8 cellular contexts compared by ENCODE assay signal in genomic region chr6:79947191-79948173, GRCh38. TPM values are rescaled to one million over a fixed set of nuclear protein-coding genes. Genes with fewer than 3 reads are reported as not detected.
A peak's percentile ranks its signal among the peaks of the same experiment; 100 is the strongest.
DNase-seq lines count a peak whose midpoint lies in the region; ATAC-seq and TF ChIP-seq lines count a peak whose summit lies in the region.

TSS of gene ELOVL4 (minus strand) at chr6:79947553. CDS start at chr6:79947279, 274 bp downstream.

- peaks cover 28% of the 10 kb centered on the region for H3K27me3 Mint-ChIP-seq in activated naive CD8-positive, alpha-beta T cell treated with anti-CD3 and anti-CD28 coated beads, Interleukin-2, amount 10 ng/mL, durations not matched to agents 7 days and 5 days

- TF ChIP-seq POLR2A in ovary (IDR thresholded peaks at IDR 0.05), result no peak
- peak; percentile 14 for TF ChIP-seq POLR2A in transverse colon (IDR thresholded peaks at IDR 0.05)

- TF ChIP-seq CTCF in AG04450 (IDR thresholded peaks at IDR 0.05; ENCODE audit: low read depth, low read length) (no peak), ovary (IDR thresholded peaks at IDR 0.05) (no peak), transverse colon (IDR thresholded peaks at IDR 0.05) (no peak)

- ATAC-seq in GM19395 (IDR thresholded peaks at IDR 0.05; ENCODE audit: unreplicated experiment) (peak; percentile 57), Right ventricle myocardium superior (ENCODE audit: poor library complexity) (peak; percentile 93)
- ATAC-seq in activated naive CD8-positive, alpha-beta T cell treated with anti-CD3 and anti-CD28 coated beads, Interleukin-2, amount 10 ng/mL, durations not matched to agents 7 days and 5 days (ENCODE audit: low read depth), result peak; percentile 72

- no peaks in the 10 kb centered on the region for H3K9me3 Mint-ChIP-seq in activated naive CD8-positive, alpha-beta T cell treated with anti-CD3 and anti-CD28 coated beads, Interleukin-2, amount 10 ng/mL, durations not matched to agents 7 days and 5 days

- H3K4me3 ChIP-seq in AG04450 (ENCODE audit: low read depth, low read length) (peak within 1 kb of the TSS; percentile 76), SJCRH30 (peak within 1 kb of the TSS; percentile 68), ovary (peak within 1 kb of the TSS; percentile 47), transverse colon (peak within 1 kb of the TSS; percentile 52 to 77 (median 54))

- POLR2A ChIA-PET in AG04450 (lab: Yijun Ruan, JAX), result no interaction called here
- POLR2A ChIA-PET in activated naive CD8-positive, alpha-beta T cell treated with anti-CD3 and anti-CD28 coated beads, Interleukin-2, amount 10 ng/mL, durations not matched to agents 7 days and 5 days (lab: Charles Lee), result interaction anchor here (1.7 kb wide), 1 partner anchor 56 kb away, joined by 11 read pairs; the partner anchor contains the start of gene TTK

- DNase-seq in AG04450 (ENCODE audit: low read depth, low spot score), result peak; percentile 38
- DNase-seq in HuH-7 (ENCODE audit: low spot score), result peak; percentile 34
- peak; percentile 76 to 80 for DNase-seq in SJCRH30
- peak; percentile 60 for DNase-seq in activated naive CD8-positive, alpha-beta T cell treated with anti-CD3 and anti-CD28 coated beads, Interleukin-2, amount 10 ng/mL, durations not matched to agents 7 days and 5 days
- peak; percentile 81 for DNase-seq in Right ventricle myocardium superior
- DNase-seq in ovary, result peak; percentile 68 to 81 (median 80)
- DNase-seq in transverse colon, result peak; percentile 47

- no peaks in the 10 kb centered on the region for H3K36me3 Mint-ChIP-seq in activated naive CD8-positive, alpha-beta T cell treated with anti-CD3 and anti-CD28 coated beads, Interleukin-2, amount 10 ng/mL, durations not matched to agents 7 days and 5 days

- CTCF ChIA-PET in AG04450 (lab: Charles Lee), result interaction anchor here (0.7 to 2.6 kb wide), 8 partner anchors 12 to 1585 kb away, joined by 3 to 19 read pairs (median 4); no protein-coding TSS in a partner anchor

- in situ Hi-C loops in transverse colon (cut with MboI; ENCODE audit: low pct_ligation_motif_present in 1 of 4, low pct_unique_long_range_greater_than_20kb in 1 of 4, low sequenced_read_pairs in 3 of 4), result loop anchor here in 1 of 4 donors (10.0 kb wide), 1 partner anchor 147 kb away; no protein-coding TSS in a partner anchor

- no peak within 1 kb of the TSS for H3K27ac Mint-ChIP-seq in activated naive CD8-positive, alpha-beta T cell treated with anti-CD3 and anti-CD28 coated beads, Interleukin-2, amount 10 ng/mL, durations not matched to agents 7 days and 5 days

- no peaks in the 10 kb centered on the region for H3K4me1 ChIP-seq in SJCRH30
- peaks cover 1% of the 10 kb centered on the region for H3K4me1 ChIP-seq in ovary (ENCODE audit: insufficient read depth)
- peaks cover 0 to 22% (median 16%) of the 10 kb centered on the region in 4 donors for H3K4me1 ChIP-seq in transverse colon

- 1 to 2% (median 1%) methylated on average over 63 to 84 of the region's 84 CpGs for WGBS in ovary, 3 donors
- WGBS in transverse colon (ENCODE audit: low coverage in 1 of 2), 2 donors, result 9 to 10% methylated on average over 4 to 21 of the region's 84 CpGs

- intact Hi-C loops in Right ventricle myocardium superior (cut with DNase I) (no loop called here), ovary (cut with DNase I) (no loop called here), transverse colon (cut with DNase I; ENCODE audit: low total_unique reads) (no loop called here)

- peaks cover 16% of the 10 kb centered on the region for H3K4me1 Mint-ChIP-seq in activated naive CD8-positive, alpha-beta T cell treated with anti-CD3 and anti-CD28 coated beads, Interleukin-2, amount 10 ng/mL, durations not matched to agents 7 days and 5 days

- TF ChIP-seq EP300 in ovary (IDR thresholded peaks at IDR 0.05), result no peak
- no peak for TF ChIP-seq EP300 in transverse colon (IDR thresholded peaks at IDR 0.05; ENCODE audit: low read depth)

- H3K27ac ChIP-seq in AG04450 (ENCODE audit: low read depth, low read length), result peak within 1 kb of the TSS; percentile 12
- no peak within 1 kb of the TSS for H3K27ac ChIP-seq in SJCRH30
- H3K27ac ChIP-seq in ovary, result no peak within 1 kb of the TSS
- peak within 1 kb of the TSS in 3 of 4 donors; percentile 19 to 58 (median 30) for H3K27ac ChIP-seq in transverse colon

- H3K36me3 ChIP-seq in SJCRH30 (no peaks in the 10 kb centered on the region), ovary (no peaks in the 10 kb centered on the region), transverse colon (no peaks in the 10 kb centered on the region)

- H3K9me3 ChIP-seq in AG04450 (ENCODE audit: control insufficient read depth, insufficient read depth, low read length), result no peaks in the 10 kb centered on the region
- H3K9me3 ChIP-seq in SJCRH30 (replicated peaks), result no peaks in the 10 kb centered on the region
- H3K9me3 ChIP-seq in ovary, result no peaks in the 10 kb centered on the region
- H3K9me3 ChIP-seq in transverse colon, result no peaks in the 10 kb centered on the region

- H3K27me3 ChIP-seq in AG04450 (ENCODE audit: control insufficient read depth, insufficient read depth, low read length), result peaks cover 6% of the 10 kb centered on the region
- no peaks in the 10 kb centered on the region for H3K27me3 ChIP-seq in SJCRH30
- H3K27me3 ChIP-seq in ovary, result no peaks in the 10 kb centered on the region
- H3K27me3 ChIP-seq in transverse colon, result peaks cover 47% of the 10 kb centered on the region

- H3K4me3 Mint-ChIP-seq in activated naive CD8-positive, alpha-beta T cell treated with anti-CD3 and anti-CD28 coated beads, Interleukin-2, amount 10 ng/mL, durations not matched to agents 7 days and 5 days, result peak within 1 kb of the TSS; percentile 93

RNA-seq across cellular contexts. Expression of gene ELOVL4, which starts in this region (rescaled TPM):
- polyA plus RNA-seq in AG04450 (2011; rRNA removed) (2.5 and 3.3 TPM in 2 replicates), ovary (1 to 10 TPM; 1.6 to 1.8 TPM)
- polyA minus RNA-seq in AG04450 (2011; rRNA and poly(A)+ RNA removed), result 2.2 and 2.6 TPM in 2 replicates
- total RNA-seq in SJCRH30 (2014; rRNA removed; shearing (Covaris generic)), result 8.7 and 9.6 TPM in 2 replicates
- total RNA-seq in activated naive CD8-positive, alpha-beta T cell treated with anti-CD3 and anti-CD28 coated beads, Interleukin-2, amount 10 ng/mL, durations not matched to agents 7 days and 5 days, result under 1 TPM; 0.78 to 0.79 TPM
- total RNA-seq in Right ventricle myocardium superior (0.13 TPM), ovary (1 to 10 TPM; 1.1 to 3.1 (median 1.8) TPM), transverse colon (under 1 TPM in 2 of 4 donors, not detected in 2; 0.32 to 0.68 TPM)

Comparison
In these comparisons a context has a peak if more than half of its experiments do, and no peak if none do; other contexts are left out.
1. Peak in DNase-seq and ATAC-seq in activated naive CD8-positive, alpha-beta T cell treated with anti-CD3 and anti-CD28 coated beads, Interleukin-2, amount 10 ng/mL, durations not matched to agents 7 days and 5 days; RNA of the gene not detected or under 1 TPM.
2. Peak in DNase-seq and ATAC-seq in Right ventricle myocardium superior; RNA of the gene not detected or under 1 TPM.
3. Peak in DNase-seq, H3K4me3 ChIP-seq and H3K27ac ChIP-seq in transverse colon; RNA of the gene not detected or under 1 TPM.